ENCODE assay signal across 8 cellular contexts in genomic region chr5:177516601-177517568, GRCh38. TPM values are rescaled to one million over a fixed set of nuclear protein-coding genes. Genes with fewer than 3 reads are reported as not detected.
DNase-seq lines count a peak whose midpoint lies in the region; ATAC-seq, FAIRE-seq and TF ChIP-seq lines count a peak whose summit lies in the region.

TSS of gene DDX41 (minus strand) at chr5:177516961. CDS start at chr5:177516945, 16 bp downstream.

- in situ Hi-C loops in HepG2 (cut with HindIII; ENCODE audit: extremely low pct_ligation_motif_present, low pct_unique_long_range_greater_than_20kb), result no loop called here

- peak in 1 of 2 experiments; percentile 48; a peak in 1 of 4 replicates for TF ChIP-seq POLR2A in HepG2 (IDR thresholded peaks at IDR 0.05; ENCODE audit: insufficient read depth in 1 of 2, low read depth in 2 of 2, low read length in 2 of 2)

- H4K20me1 ChIP-seq in HepG2 (ENCODE audit: insufficient read depth, low read length), result no peaks in the 10 kb centered on the region; the same call in 1 of the 2 replicates

- peak within 1 kb of the TSS; percentile 89 to 97 (median 96) for H3K27ac Mint-ChIP-seq in CD4-positive, CD25-positive, alpha-beta regulatory T cell
- peak within 1 kb of the TSS; percentile 83 for H3K27ac Mint-ChIP-seq in activated CD4-positive, alpha-beta memory T cell treated with anti-CD3 and anti-CD28 coated beads for 36 hours

- intact Hi-C loops in activated CD4-positive, alpha-beta memory T cell treated with anti-CD3 and anti-CD28 coated beads for 36 hours (cut with micrococcal nuclease), result loop anchor here (1.0 to 10.0 kb wide), 4 partner anchors 20 to 205 kb away; partner anchors contain the start of genes FAM193B, MXD3, PDLIM7 and TMED9
- intact Hi-C loops in HepG2 (cut with micrococcal nuclease; ENCODE audit: unreplicated experiment), result loop anchor here (5.0 kb wide), 1 partner anchor 35 kb away; the partner anchor contains the start of gene FAM193B

- peak; percentile 48; the same call in 1 of the 2 replicates for TF ChIP-seq RAD21 in HepG2 (CRISPR knock-in tag; IDR thresholded peaks at IDR 0.05)

- H3K9ac ChIP-seq in HepG2 (ENCODE audit: insufficient read depth, low read depth, low read length), result peak within 1 kb of the TSS; percentile 90

- BruUV-seq in HepG2 (replicated peaks; lab: Mats Ljungman, UMichigan), result TSS peak; percentile 86

- peaks cover 45% of the 10 kb centered on the region for H3K36me3 ChIP-seq in CD4-positive, CD25-positive, alpha-beta regulatory T cell (ENCODE audit: control insufficient read depth, insufficient read depth, low read length)
- peaks cover 34 to 64% of the 10 kb centered on the region in 2 experiments; a peak in 4 of 5 replicates for H3K36me3 ChIP-seq in HepG2 (replicated peaks in 1 of 2; ENCODE audit: control insufficient read depth in 1 of 2, insufficient read depth in 2 of 2, low read length in 2 of 2)

- DNase-seq in CD4-positive, CD25-positive, alpha-beta regulatory T cell, result peak; percentile 94 to 98 (median 96)
- DNase-seq in NCI-H82 treated with DMSO at 0.1 percent for 48 hours (lab: John Stamatoyannopoulos, UW; ENCODE audit: unreplicated experiment), result peak; percentile 91
- peak; percentile 98 for DNase-seq in activated CD4-positive, alpha-beta memory T cell treated with anti-CD3 and anti-CD28 coated beads for 36 hours
- peak; percentile 98 to 99 for DNase-seq in dermis microvascular lymphatic vessel endothelial cell (ENCODE audit: low read depth in 2 of 2)
- DNase-seq in HepG2 (ENCODE audit: low spot score), result peak; percentile 96
- DNase-seq in stimulated activated CD4-positive, alpha-beta T cell treated with anti-CD3 and anti-CD28 coated beads, Interleukin-4, amount 100 ng/mL, for 1 hour, result peak; percentile 94

- H3K27me3 Mint-ChIP-seq in CD4-positive, CD25-positive, alpha-beta regulatory T cell, result no peaks in the 10 kb centered on the region
- H3K27me3 Mint-ChIP-seq in activated CD4-positive, alpha-beta memory T cell treated with anti-CD3 and anti-CD28 coated beads for 36 hours, result no peaks in the 10 kb centered on the region

- POLR2A ChIA-PET in activated CD4-positive, alpha-beta memory T cell treated with anti-CD3 and anti-CD28 coated beads for 36 hours (lab: Charles Lee), result interaction anchor here (1.3 kb wide), 2 partner anchors 22 to 75 kb away, joined by 3 to 6 read pairs; partner anchors contain the start of gene TMED9
- POLR2A ChIA-PET in HepG2 (lab: Yijun Ruan, JAX), result interaction anchor here (0.8 to 2.9 kb wide), 7 partner anchors 17 to 75 kb away, joined by 3 to 18 read pairs (median 3); partner anchors contain the start of genes PDLIM7 and TMED9

- 0% methylated on average over 21 of the region's 96 CpGs for WGBS in HepG2 (ENCODE audit: low lambda C conversion rate)

- H3K36me3 Mint-ChIP-seq in CD4-positive, CD25-positive, alpha-beta regulatory T cell, result peaks cover 25% of the 10 kb centered on the region
- H3K36me3 Mint-ChIP-seq in activated CD4-positive, alpha-beta memory T cell treated with anti-CD3 and anti-CD28 coated beads for 36 hours, result peaks cover 44% of the 10 kb centered on the region

- no peaks in the 10 kb centered on the region for H3K27me3 ChIP-seq in CD4-positive, CD25-positive, alpha-beta regulatory T cell (ENCODE audit: control insufficient read depth, insufficient read depth, low read length)
- H3K27me3 ChIP-seq in HepG2 (ENCODE audit: control insufficient read depth in 1 of 2, insufficient read depth in 2 of 2, low read length in 2 of 2), result no peaks in the 10 kb centered on the region; a peak in 1 of 5 replicates

- peak within 1 kb of the TSS; percentile 71 for H3K27ac ChIP-seq in CD4-positive, CD25-positive, alpha-beta regulatory T cell (ENCODE audit: insufficient read depth, low read length, poor library complexity, severe bottlenecking)
- H3K27ac ChIP-seq in HepG2 (ENCODE audit: extremely low read length, insufficient read depth, low read length), result peak within 1 kb of the TSS; percentile 62

- H3K9me3 Mint-ChIP-seq in CD4-positive, CD25-positive, alpha-beta regulatory T cell, result peaks cover 0 to 2% (median 0%) of the 10 kb centered on the region in 7 donors
- H3K9me3 Mint-ChIP-seq in activated CD4-positive, alpha-beta memory T cell treated with anti-CD3 and anti-CD28 coated beads for 36 hours, result no peaks in the 10 kb centered on the region

- H3K4me1 Mint-ChIP-seq in CD4-positive, CD25-positive, alpha-beta regulatory T cell, result peaks cover 0 to 61% (median 27%) of the 10 kb centered on the region in 4 donors
- peaks cover 46% of the 10 kb centered on the region for H3K4me1 Mint-ChIP-seq in activated CD4-positive, alpha-beta memory T cell treated with anti-CD3 and anti-CD28 coated beads for 36 hours (ENCODE audit: low read depth)

- H2AFZ ChIP-seq in HepG2 (ENCODE audit: low read length), result no peak within 1 kb of the TSS

- CTCF ChIA-PET in activated CD4-positive, alpha-beta memory T cell treated with anti-CD3 and anti-CD28 coated beads for 36 hours (lab: Charles Lee), result interaction anchor here (0.6 to 5.3 kb wide), 11 partner anchors 8 to 860 kb away, joined by 3 to 43 read pairs (median 3); no protein-coding TSS in a partner anchor
- CTCF ChIA-PET in HepG2 (lab: Yijun Ruan, JAX; ENCODE audit: low intra/inter-chr PET ratio, low total read pairs), result no interaction called here

- peak; percentile 90 to 91 for ATAC-seq in CD4-positive, CD25-positive, alpha-beta regulatory T cell (ENCODE audit: low read depth in 2 of 2)
- ATAC-seq in GM19395 (IDR thresholded peaks at IDR 0.05; ENCODE audit: unreplicated experiment), result peak; percentile 85
- peak; percentile 71 for ATAC-seq in HG03565 (IDR thresholded peaks at IDR 0.05; ENCODE audit: unreplicated experiment)
- peak; percentile 88 for ATAC-seq in HepG2

- peak; percentile 21; the same call in 1 of the 2 replicates for TF ChIP-seq CTCF in HepG2 (CRISPR knock-in tag; IDR thresholded peaks at IDR 0.05)

- peaks cover 40% of the 10 kb centered on the region for H3K4me1 ChIP-seq in CD4-positive, CD25-positive, alpha-beta regulatory T cell (ENCODE audit: control insufficient read depth, insufficient read depth, low read length, poor library complexity, severe bottlenecking)
- H3K4me1 ChIP-seq in HepG2 (ENCODE audit: insufficient read depth, low read length), result peaks cover 26% of the 10 kb centered on the region

- H3K9me3 ChIP-seq in CD4-positive, CD25-positive, alpha-beta regulatory T cell (ENCODE audit: control insufficient read depth in 2 of 2, low read length in 2 of 2), result no peaks in the 10 kb centered on the region
- no peaks in the 10 kb centered on the region for H3K9me3 ChIP-seq in HepG2 (ENCODE audit: low read length)

- peak; percentile 99 for FAIRE-seq in HepG2 (lab: Jason Lieb, UNC)

- peak within 1 kb of the TSS; percentile 92 for H3K4me2 ChIP-seq in HepG2 (ENCODE audit: low read depth, low read length)

- peak within 1 kb of the TSS; percentile 92 for H3K4me3 ChIP-seq in CD4-positive, CD25-positive, alpha-beta regulatory T cell (ENCODE audit: low read depth, low read length)
- peak within 1 kb of the TSS; percentile 70 to 96 (median 86) for H3K4me3 ChIP-seq in HepG2 (replicated peaks in 1 of 3; ENCODE audit: insufficient read depth in 1 of 3, low read depth in 2 of 3, low read length in 3 of 3)

- peaks cover 15% of the 10 kb centered on the region for H3K79me2 ChIP-seq in HepG2 (ENCODE audit: insufficient read depth, low read length)

- peak in 1 of 2 experiments; percentile 17; a peak in 1 of 4 replicates for TF ChIP-seq EP300 in HepG2 (IDR thresholded peaks at IDR 0.05; ENCODE audit: low read depth in 2 of 2, low read length in 2 of 2)
- TF ChIP-seq EP300 in HepG2 (CRISPR knock-in tag; IDR thresholded peaks at IDR 0.05; ENCODE audit: borderline replicate concordance), result no peak; the same call in 1 of the 2 replicates

- H3K4me3 Mint-ChIP-seq in CD4-positive, CD25-positive, alpha-beta regulatory T cell, result peak within 1 kb of the TSS; percentile 90 to 98 (median 94)
- peak within 1 kb of the TSS; percentile 88 for H3K4me3 Mint-ChIP-seq in activated CD4-positive, alpha-beta memory T cell treated with anti-CD3 and anti-CD28 coated beads for 36 hours

TF ChIP-seq in HepG2, 621 proteins besides CTCF, POLR2A, EP300 and RAD21 (continues in another document):
- TF ChIP-seq ZNF556 (CRISPR knock-in tag; IDR thresholded peaks at IDR 0.05; ENCODE audit: borderline replicate concordance), result peak; percentile 91
- no peak for TF ChIP-seq FOXA1 (IDR thresholded peaks at IDR 0.05)
- peak; percentile 31; the same call in 1 of the 2 replicates for TF ChIP-seq FOXA1 (CRISPR knock-in tag; IDR thresholded peaks at IDR 0.05)

RNA-seq across cellular contexts. Expression of gene DDX41, which starts in this region (rescaled TPM):
- total RNA-seq in CD4-positive, CD25-positive, alpha-beta regulatory T cell, result 73.2 TPM
- 10 to 100 TPM; 41.8 to 48.9 (median 46.0) TPM for polyA plus RNA-seq in CD4-positive, CD25-positive, alpha-beta regulatory T cell
- total RNA-seq in activated CD4-positive, alpha-beta memory T cell treated with anti-CD3 and anti-CD28 coated beads for 36 hours, result 100 to 1,000 TPM; 143 to 145 TPM
- 66.2 and 78.5 TPM in 2 replicates for total RNA-seq in dermis microvascular lymphatic vessel endothelial cell
- 62.8 and 83.0 TPM in 2 replicates for total RNA-seq in HepG2 (2016; rRNA removed; fragmentation: Illumina TruSeq; extraction: Trizol)
- 9.4 and 10.4 TPM in 2 replicates for total RNA-seq in HepG2 (2016; cell fraction: cytosol; rRNA removed; fragmentation: Illumina TruSeq; extraction: Trizol; ENCODE audit: low read depth)
- 68.8 and 106 TPM in 2 replicates for total RNA-seq in HepG2 (2016; cell fraction: insoluble cytoplasmic fraction; rRNA removed; fragmentation: Illumina TruSeq; extraction: Trizol)
- total RNA-seq in HepG2 (2016; cell fraction: membrane; rRNA removed; fragmentation: Illumina TruSeq; extraction: Trizol), result 20.1 and 24.5 TPM in 2 replicates
- total RNA-seq in HepG2 (2016; cell fraction: nucleus; rRNA removed; fragmentation: Illumina TruSeq; extraction: Trizol), result 56.7 and 63.3 TPM in 2 replicates
- 99.5 and 105 TPM in 2 replicates for polyA plus RNA-seq in HepG2 (2011; rRNA removed)
- polyA plus RNA-seq in HepG2 (2011; cell fraction: cytosol; rRNA removed), result 84.0 and 131 TPM in 2 replicates
- polyA plus RNA-seq in HepG2 (2011; cell fraction: nucleus; rRNA removed), result 340 and 476 TPM in 2 replicates
- 39.9 and 70.4 TPM in 2 replicates for polyA plus RNA-seq in HepG2 (2012)
- polyA plus RNA-seq in HepG2 (2016; cell fraction: cytosol; fragmentation: Illumina TruSeq; extraction: Trizol; ENCODE audit: low read depth), result 12.3 and 13.1 TPM in 2 replicates
- polyA plus RNA-seq in HepG2 (2016; cell fraction: insoluble cytoplasmic fraction; fragmentation: Illumina TruSeq; extraction: Trizol; ENCODE audit: low read depth), result 84.7 and 86.0 TPM in 2 replicates
- polyA plus RNA-seq in HepG2 (2016; cell fraction: membrane; fragmentation: Illumina TruSeq; extraction: Trizol; ENCODE audit: low read depth), result 20.4 and 21.8 TPM in 2 replicates
- 142 and 157 TPM in 2 replicates for polyA plus RNA-seq in HepG2 (2016; cell fraction: nucleus; fragmentation: Illumina TruSeq; extraction: Trizol; ENCODE audit: insufficient read depth, low read depth)
- polyA minus RNA-seq in HepG2 (2011; rRNA and poly(A)+ RNA removed; ENCODE audit: low replicate concordance), result 101 and 102 TPM in 2 replicates
- polyA minus RNA-seq in HepG2 (2011; cell fraction: cytosol; rRNA and poly(A)+ RNA removed), result 45.9 and 55.5 TPM in 2 replicates
- polyA minus RNA-seq in HepG2 (2011; cell fraction: nucleus; rRNA and poly(A)+ RNA removed), result 103 and 117 TPM in 2 replicates

Comparison
In these comparisons a context has a peak if more than half of its experiments do, and no peak if none do; other contexts are left out.
1. Peak in every context shown above with its lines: DNase-seq, ATAC-seq, H3K4me3 ChIP-seq and H3K27ac ChIP-seq.